Comparison of ENCODE assay signal across 1 cellular context in the genomic region with DNA sequence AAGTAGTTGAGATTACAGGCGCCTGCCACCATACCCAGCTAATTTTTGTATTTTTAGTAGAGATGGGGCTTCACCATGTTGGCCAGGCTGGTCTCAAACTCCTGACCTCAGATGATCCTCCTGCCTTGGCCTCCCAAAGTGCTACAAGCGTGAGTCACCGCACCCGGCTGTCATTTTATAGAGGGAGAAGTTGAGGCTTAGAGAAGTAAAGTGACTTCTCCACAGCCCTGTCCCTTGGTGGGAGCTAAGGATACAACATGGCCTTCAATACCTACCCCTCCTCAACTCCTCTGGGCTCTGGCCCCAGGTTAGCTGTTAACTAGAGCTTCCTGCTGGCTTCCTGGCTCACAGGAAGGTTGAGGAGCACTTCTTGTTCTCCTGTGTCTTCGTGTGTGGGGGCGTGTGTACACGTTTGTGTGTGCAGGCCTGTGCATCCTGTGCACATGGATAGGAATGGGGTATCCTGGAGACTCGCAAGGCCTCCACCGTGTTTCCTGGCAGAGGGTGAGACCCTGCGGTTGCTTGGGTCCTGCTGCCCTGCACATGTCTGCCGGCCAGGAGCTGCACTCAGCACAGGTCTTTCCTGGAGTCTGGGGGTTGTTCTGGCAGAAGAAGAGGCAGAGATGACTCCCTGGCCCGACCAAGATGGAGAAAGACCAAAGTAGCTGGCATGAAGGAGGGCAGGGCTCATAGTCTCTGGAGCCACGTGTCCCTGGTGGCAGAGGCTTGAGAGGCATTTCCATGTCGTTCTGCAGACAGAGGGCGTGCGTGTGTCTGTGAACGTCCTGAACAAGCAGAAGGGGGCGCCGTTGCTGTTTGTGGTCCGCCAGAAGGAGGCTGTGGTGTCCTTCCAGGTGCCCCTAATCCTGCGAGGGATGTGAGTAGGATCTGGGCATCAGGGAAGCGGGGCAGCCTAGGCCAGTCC.
A peak's percentile ranks its signal among the peaks of the same experiment; 100 is the strongest.
TF ChIP-seq lines count a peak whose summit lies in the region.

No MANE protein-coding gene starts in this region.

TF ChIP-seq in K562, 482 proteins besides CTCF, POLR2A, EP300 and RAD21 (continued from another document and continues in another):
- TF ChIP-seq, protein P1, sequence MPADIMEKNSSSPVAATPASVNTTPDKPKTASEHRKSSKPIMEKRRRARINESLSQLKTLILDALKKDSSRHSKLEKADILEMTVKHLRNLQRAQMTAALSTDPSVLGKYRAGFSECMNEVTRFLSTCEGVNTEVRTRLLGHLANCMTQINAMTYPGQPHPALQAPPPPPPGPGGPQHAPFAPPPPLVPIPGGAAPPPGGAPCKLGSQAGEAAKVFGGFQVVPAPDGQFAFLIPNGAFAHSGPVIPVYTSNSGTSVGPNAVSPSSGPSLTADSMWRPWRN (IDR thresholded peaks at IDR 0.05; ENCODE audit: low read depth) = no peak
- TF ChIP-seq FOXJ3 (CRISPR knock-in tag; IDR thresholded peaks at IDR 0.05) = no peak
- TF ChIP-seq, protein P2, sequence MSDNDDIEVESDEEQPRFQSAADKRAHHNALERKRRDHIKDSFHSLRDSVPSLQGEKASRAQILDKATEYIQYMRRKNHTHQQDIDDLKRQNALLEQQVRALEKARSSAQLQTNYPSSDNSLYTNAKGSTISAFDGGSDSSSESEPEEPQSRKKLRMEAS (CRISPR knock-in tag; IDR thresholded peaks at IDR 0.05) = peak; percentile 93
- no peak for TF ChIP-seq FOXM1 (IDR thresholded peaks at IDR 0.05; ENCODE audit: low read depth)
- no peak for TF ChIP-seq FOXM1 (CRISPR knock-in tag; IDR thresholded peaks at IDR 0.05; ENCODE audit: low read depth)
- TF ChIP-seq ZNF507 (tag; conservative IDR thresholded peaks at IDR 0.05) = no peak
- TF ChIP-seq SP2 (IDR thresholded peaks at IDR 0.05; ENCODE audit: extremely low read depth, low read depth, low read length, poor library complexity, severe bottlenecking) = no peak
- no peak for TF ChIP-seq ZNF408 (CRISPR knock-in tag; IDR thresholded peaks at IDR 0.05; ENCODE audit: low read depth)
- TF ChIP-seq JUNB (CRISPR knock-in tag; conservative IDR thresholded peaks at IDR 0.05) = no peak
- no peak for TF ChIP-seq ETS2 (tag; IDR thresholded peaks at IDR 0.05; ENCODE audit: borderline replicate concordance, poor library complexity, severe bottlenecking)
- no peak for TF ChIP-seq HNRNPH1 (optimal IDR thresholded peaks at IDR 0.05; ENCODE audit: low read depth, low read length)
- TF ChIP-seq, protein P3, sequence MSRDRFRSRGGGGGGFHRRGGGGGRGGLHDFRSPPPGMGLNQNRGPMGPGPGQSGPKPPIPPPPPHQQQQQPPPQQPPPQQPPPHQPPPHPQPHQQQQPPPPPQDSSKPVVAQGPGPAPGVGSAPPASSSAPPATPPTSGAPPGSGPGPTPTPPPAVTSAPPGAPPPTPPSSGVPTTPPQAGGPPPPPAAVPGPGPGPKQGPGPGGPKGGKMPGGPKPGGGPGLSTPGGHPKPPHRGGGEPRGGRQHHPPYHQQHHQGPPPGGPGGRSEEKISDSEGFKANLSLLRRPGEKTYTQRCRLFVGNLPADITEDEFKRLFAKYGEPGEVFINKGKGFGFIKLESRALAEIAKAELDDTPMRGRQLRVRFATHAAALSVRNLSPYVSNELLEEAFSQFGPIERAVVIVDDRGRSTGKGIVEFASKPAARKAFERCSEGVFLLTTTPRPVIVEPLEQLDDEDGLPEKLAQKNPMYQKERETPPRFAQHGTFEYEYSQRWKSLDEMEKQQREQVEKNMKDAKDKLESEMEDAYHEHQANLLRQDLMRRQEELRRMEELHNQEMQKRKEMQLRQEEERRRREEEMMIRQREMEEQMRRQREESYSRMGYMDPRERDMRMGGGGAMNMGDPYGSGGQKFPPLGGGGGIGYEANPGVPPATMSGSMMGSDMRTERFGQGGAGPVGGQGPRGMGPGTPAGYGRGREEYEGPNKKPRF (IDR thresholded peaks at IDR 0.05; ENCODE audit: low read depth, low read length) = no peak
- TF ChIP-seq FOXK2 (conservative IDR thresholded peaks at IDR 0.05 in 1 of 2, IDR thresholded peaks at IDR 0.05 in 1 of 2; ENCODE audit: low read depth in 2 of 2) = no peak
- TF ChIP-seq, protein P4, sequence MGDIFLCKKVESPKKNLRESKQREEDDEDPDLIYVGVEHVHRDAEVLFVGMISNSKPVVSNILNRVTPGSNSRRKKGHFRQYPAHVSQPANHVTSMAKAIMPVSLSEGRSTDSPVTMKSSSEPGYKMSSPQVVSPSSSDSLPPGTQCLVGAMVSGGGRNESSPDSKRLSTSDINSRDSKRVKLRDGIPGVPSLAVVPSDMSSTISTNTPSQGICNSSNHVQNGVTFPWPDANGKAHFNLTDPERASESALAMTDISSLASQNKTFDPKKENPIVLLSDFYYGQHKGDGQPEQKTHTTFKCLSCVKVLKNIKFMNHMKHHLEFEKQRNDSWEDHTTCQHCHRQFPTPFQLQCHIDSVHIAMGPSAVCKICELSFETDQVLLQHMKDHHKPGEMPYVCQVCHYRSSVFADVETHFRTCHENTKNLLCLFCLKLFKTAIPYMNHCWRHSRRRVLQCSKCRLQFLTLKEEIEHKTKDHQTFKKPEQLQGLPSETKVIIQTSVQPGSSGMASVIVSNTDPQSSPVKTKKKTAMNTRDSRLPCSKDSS (IDR thresholded peaks at IDR 0.05; ENCODE audit: low read depth, partially characterized antibody) = no peak
- TF ChIP-seq, protein P5, sequence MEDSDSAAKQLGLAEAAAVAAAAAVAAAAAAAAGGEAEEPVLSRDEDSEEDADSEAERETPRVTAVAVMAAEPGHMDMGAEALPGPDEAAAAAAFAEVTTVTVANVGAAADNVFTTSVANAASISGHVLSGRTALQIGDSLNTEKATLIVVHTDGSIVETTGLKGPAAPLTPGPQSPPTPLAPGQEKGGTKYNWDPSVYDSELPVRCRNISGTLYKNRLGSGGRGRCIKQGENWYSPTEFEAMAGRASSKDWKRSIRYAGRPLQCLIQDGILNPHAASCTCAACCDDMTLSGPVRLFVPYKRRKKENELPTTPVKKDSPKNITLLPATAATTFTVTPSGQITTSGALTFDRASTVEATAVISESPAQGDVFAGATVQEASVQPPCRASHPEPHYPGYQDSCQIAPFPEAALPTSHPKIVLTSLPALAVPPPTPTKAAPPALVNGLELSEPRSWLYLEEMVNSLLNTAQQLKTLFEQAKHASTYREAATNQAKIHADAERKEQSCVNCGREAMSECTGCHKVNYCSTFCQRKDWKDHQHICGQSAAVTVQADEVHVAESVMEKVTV (CRISPR knock-in tag; IDR thresholded peaks at IDR 0.05) = no peak
- TF ChIP-seq HDAC6 (IDR thresholded peaks at IDR 0.05; ENCODE audit: low read depth, low read length) = no peak
- no peak for TF ChIP-seq C11orf30 (IDR thresholded peaks at IDR 0.05; ENCODE audit: low read depth)
- TF ChIP-seq XRCC4 (IDR thresholded peaks at IDR 0.05; ENCODE audit: extremely low read depth, insufficient read depth, insufficient read length) = no peak
- TF ChIP-seq, protein P6, sequence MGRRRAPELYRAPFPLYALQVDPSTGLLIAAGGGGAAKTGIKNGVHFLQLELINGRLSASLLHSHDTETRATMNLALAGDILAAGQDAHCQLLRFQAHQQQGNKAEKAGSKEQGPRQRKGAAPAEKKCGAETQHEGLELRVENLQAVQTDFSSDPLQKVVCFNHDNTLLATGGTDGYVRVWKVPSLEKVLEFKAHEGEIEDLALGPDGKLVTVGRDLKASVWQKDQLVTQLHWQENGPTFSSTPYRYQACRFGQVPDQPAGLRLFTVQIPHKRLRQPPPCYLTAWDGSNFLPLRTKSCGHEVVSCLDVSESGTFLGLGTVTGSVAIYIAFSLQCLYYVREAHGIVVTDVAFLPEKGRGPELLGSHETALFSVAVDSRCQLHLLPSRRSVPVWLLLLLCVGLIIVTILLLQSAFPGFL (CRISPR knock-in tag; IDR thresholded peaks at IDR 0.05) = no peak
- no peak for TF ChIP-seq THRAP3 (IDR thresholded peaks at IDR 0.05; ENCODE audit: borderline replicate concordance)
- no peak for TF ChIP-seq ERF (CRISPR knock-in tag; IDR thresholded peaks at IDR 0.05)
- no peak for TF ChIP-seq ZNF764 (CRISPR knock-in tag; IDR thresholded peaks at IDR 0.05; ENCODE audit: low read depth)
- TF ChIP-seq BHLHE40 (IDR thresholded peaks at IDR 0.05; ENCODE audit: low read length) = no peak
- no peak for TF ChIP-seq RFX1 (IDR thresholded peaks at IDR 0.05)
- no peak for TF ChIP-seq ARNT (IDR thresholded peaks at IDR 0.05)
- TF ChIP-seq, protein P7, sequence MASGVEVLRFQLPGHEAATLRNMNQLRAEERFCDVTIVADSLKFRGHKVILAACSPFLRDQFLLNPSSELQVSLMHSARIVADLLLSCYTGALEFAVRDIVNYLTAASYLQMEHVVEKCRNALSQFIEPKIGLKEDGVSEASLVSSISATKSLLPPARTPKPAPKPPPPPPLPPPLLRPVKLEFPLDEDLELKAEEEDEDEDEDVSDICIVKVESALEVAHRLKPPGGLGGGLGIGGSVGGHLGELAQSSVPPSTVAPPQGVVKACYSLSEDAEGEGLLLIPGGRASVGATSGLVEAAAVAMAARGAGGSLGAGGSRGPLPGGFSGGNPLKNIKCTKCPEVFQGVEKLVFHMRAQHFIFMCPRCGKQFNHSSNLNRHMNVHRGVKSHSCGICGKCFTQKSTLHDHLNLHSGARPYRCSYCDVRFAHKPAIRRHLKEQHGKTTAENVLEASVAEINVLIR (CRISPR knock-in tag; IDR thresholded peaks at IDR 0.05) = no peak
- TF ChIP-seq ZFP30 (CRISPR knock-in tag; IDR thresholded peaks at IDR 0.05; ENCODE audit: borderline replicate concordance) = no peak
- TF ChIP-seq, protein P8, sequence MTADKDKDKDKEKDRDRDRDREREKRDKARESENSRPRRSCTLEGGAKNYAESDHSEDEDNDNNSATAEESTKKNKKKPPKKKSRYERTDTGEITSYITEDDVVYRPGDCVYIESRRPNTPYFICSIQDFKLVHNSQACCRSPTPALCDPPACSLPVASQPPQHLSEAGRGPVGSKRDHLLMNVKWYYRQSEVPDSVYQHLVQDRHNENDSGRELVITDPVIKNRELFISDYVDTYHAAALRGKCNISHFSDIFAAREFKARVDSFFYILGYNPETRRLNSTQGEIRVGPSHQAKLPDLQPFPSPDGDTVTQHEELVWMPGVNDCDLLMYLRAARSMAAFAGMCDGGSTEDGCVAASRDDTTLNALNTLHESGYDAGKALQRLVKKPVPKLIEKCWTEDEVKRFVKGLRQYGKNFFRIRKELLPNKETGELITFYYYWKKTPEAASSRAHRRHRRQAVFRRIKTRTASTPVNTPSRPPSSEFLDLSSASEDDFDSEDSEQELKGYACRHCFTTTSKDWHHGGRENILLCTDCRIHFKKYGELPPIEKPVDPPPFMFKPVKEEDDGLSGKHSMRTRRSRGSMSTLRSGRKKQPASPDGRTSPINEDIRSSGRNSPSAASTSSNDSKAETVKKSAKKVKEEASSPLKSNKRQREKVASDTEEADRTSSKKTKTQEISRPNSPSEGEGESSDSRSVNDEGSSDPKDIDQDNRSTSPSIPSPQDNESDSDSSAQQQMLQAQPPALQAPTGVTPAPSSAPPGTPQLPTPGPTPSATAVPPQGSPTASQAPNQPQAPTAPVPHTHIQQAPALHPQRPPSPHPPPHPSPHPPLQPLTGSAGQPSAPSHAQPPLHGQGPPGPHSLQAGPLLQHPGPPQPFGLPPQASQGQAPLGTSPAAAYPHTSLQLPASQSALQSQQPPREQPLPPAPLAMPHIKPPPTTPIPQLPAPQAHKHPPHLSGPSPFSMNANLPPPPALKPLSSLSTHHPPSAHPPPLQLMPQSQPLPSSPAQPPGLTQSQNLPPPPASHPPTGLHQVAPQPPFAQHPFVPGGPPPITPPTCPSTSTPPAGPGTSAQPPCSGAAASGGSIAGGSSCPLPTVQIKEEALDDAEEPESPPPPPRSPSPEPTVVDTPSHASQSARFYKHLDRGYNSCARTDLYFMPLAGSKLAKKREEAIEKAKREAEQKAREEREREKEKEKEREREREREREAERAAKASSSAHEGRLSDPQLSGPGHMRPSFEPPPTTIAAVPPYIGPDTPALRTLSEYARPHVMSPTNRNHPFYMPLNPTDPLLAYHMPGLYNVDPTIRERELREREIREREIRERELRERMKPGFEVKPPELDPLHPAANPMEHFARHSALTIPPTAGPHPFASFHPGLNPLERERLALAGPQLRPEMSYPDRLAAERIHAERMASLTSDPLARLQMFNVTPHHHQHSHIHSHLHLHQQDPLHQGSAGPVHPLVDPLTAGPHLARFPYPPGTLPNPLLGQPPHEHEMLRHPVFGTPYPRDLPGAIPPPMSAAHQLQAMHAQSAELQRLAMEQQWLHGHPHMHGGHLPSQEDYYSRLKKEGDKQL (CRISPR knock-in tag; IDR thresholded peaks at IDR 0.05; ENCODE audit: borderline replicate concordance) = no peak
- no peak for TF ChIP-seq MCM2 (IDR thresholded peaks at IDR 0.05; ENCODE audit: low read depth)
- TF ChIP-seq FOXA1 (IDR thresholded peaks at IDR 0.05; ENCODE audit: borderline replicate concordance) = no peak
- no peak for TF ChIP-seq NCOA2 (IDR thresholded peaks at IDR 0.05; ENCODE audit: partially characterized antibody in 2 of 2)
- TF ChIP-seq MCM7 (IDR thresholded peaks at IDR 0.05) = no peak
- TF ChIP-seq, protein P9, sequence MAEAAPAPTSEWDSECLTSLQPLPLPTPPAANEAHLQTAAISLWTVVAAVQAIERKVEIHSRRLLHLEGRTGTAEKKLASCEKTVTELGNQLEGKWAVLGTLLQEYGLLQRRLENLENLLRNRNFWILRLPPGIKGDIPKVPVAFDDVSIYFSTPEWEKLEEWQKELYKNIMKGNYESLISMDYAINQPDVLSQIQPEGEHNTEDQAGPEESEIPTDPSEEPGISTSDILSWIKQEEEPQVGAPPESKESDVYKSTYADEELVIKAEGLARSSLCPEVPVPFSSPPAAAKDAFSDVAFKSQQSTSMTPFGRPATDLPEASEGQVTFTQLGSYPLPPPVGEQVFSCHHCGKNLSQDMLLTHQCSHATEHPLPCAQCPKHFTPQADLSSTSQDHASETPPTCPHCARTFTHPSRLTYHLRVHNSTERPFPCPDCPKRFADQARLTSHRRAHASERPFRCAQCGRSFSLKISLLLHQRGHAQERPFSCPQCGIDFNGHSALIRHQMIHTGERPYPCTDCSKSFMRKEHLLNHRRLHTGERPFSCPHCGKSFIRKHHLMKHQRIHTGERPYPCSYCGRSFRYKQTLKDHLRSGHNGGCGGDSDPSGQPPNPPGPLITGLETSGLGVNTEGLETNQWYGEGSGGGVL (CRISPR knock-in tag; IDR thresholded peaks at IDR 0.05) = no peak
- no peak for TF ChIP-seq EZH2 (IDR thresholded peaks at IDR 0.05; ENCODE audit: borderline replicate concordance, low read depth, low read length)
- no peak for TF ChIP-seq SREBF2 (CRISPR knock-in tag; IDR thresholded peaks at IDR 0.05)
- no peak for TF ChIP-seq SLC30A9 (CRISPR knock-in tag; IDR thresholded peaks at IDR 0.05)
- no peak for TF ChIP-seq CCAR2 (IDR thresholded peaks at IDR 0.05; ENCODE audit: low read depth, low read length)
- no peak for TF ChIP-seq ETV1 (tag; conservative IDR thresholded peaks at IDR 0.05; ENCODE audit: low read depth)
- TF ChIP-seq ZNF316 (IDR thresholded peaks at IDR 0.05) = no peak
- TF ChIP-seq PHF20 (IDR thresholded peaks at IDR 0.05; ENCODE audit: partially characterized antibody) = no peak
- TF ChIP-seq NR2F6 (CRISPR knock-in tag; IDR thresholded peaks at IDR 0.05) = no peak
